ENCODE assay signal across 25 cellular contexts in genomic region chr16:19703218-19703617, GRCh38. TPM values are rescaled to one million over a fixed set of nuclear protein-coding genes. Genes with fewer than 3 reads are reported as not detected.
A peak's percentile ranks its signal among the peaks of the same experiment; 100 is the strongest.
DNase-seq lines count a peak whose midpoint lies in the region; ATAC-seq, FAIRE-seq and TF ChIP-seq lines count a peak whose summit lies in the region.
"Had no signal": no experiment of that assay in that cellular context is flagged by ENCODE, and none has a peak within 500 bp of the region (broad histone marks: within the 10 kb centered on the region; RNA-seq: fewer than 3 reads in every experiment).

No MANE protein-coding gene starts in this region.

- in situ Hi-C loops in HepG2 (cut with HindIII; ENCODE audit: extremely low pct_ligation_motif_present, low pct_unique_long_range_greater_than_20kb): no loop called here
- in situ Hi-C loops in GM13976 (cut with MboI; ENCODE audit: low sequenced_read_pairs, unreplicated experiment): no loop called here

- H3K9me3 ChIP-seq in HCT116 (ENCODE audit: control insufficient read depth in 1 of 2, insufficient read depth in 1 of 2, low read depth in 1 of 2, low read length in 2 of 2) (no peaks in the 10 kb centered on the region), HepG2 (ENCODE audit: low read length) (no peaks in the 10 kb centered on the region), suprapubic skin (no peaks in the 10 kb centered on the region)
- H3K9me3 ChIP-seq: breast epithelium, right lobe of liver had no signal

- H3K36me3 ChIP-seq in HCT116 (ENCODE audit: control insufficient read depth in 1 of 2, insufficient read depth in 2 of 2, low read length in 2 of 2) (peaks cover 36 to 39% of the 10 kb centered on the region in 2 experiments), HepG2 (replicated peaks in 1 of 2; ENCODE audit: control insufficient read depth in 1 of 2, insufficient read depth in 2 of 2, low read length in 2 of 2) (peaks cover 31 to 49% of the 10 kb centered on the region in 2 experiments), suprapubic skin (peaks cover 57% of the 10 kb centered on the region)
- H3K36me3 ChIP-seq: breast epithelium had no signal

- H3K27me3 Mint-ChIP-seq in T-cell: no peaks in the 10 kb centered on the region
- H3K27me3 Mint-ChIP-seq: naive B cell had no signal

- intact Hi-C loops in HCT116 (cut with micrococcal nuclease): no loop called here
- intact Hi-C loops in HepG2 (cut with micrococcal nuclease; ENCODE audit: unreplicated experiment): loop anchor here (5.0 kb wide), 1 partner anchor 179 kb away; the partner anchor contains the start of gene GPRC5B

- peak overlapping the region; percentile 53 to 70 for H3K27ac Mint-ChIP-seq in T-cell
- H3K27ac Mint-ChIP-seq: activated T-helper 2 cell treated with anti-CD3 and anti-CD28 coated beads, Interferon-gamma antibody, Interleukin-2, Interleukin-4, amounts not matched to agents 10 μg/mL and 5 μg/mL and 100 μg/mL, durations not matched to agents 14 hours and 24 hours and 36 hours; stimulated activated effector memory CD8-positive, alpha-beta T cell treated with anti-CD3 and anti-CD28 coated beads, Interleukin-12 subunit alpha, Interleukin-12 subunit beta, amount 100 ng/mL, for 72 hours had no signal

- TF ChIP-seq RAD21 in HCT116 (IDR thresholded peaks at IDR 0.05; ENCODE audit: low read depth): no peak
- no peak for TF ChIP-seq RAD21 in HepG2 (CRISPR knock-in tag; IDR thresholded peaks at IDR 0.05)

- H4K20me1 ChIP-seq in HCT116 (ENCODE audit: insufficient read depth) (no peaks in the 10 kb centered on the region), HepG2 (ENCODE audit: insufficient read depth, low read length) (peaks cover 4% of the 10 kb centered on the region; the same call in 1 of the 2 replicates)

- DNase-seq in HCT116 (ENCODE audit: low read depth, low spot score) (no peak), T-cell (no peak), HepG2 (ENCODE audit: low spot score) (no peak), suprapubic skin (ENCODE audit: low spot score in 2 of 2) (no peak), GM13976 (ENCODE audit: low spot score) (no peak), NCI-H2196 treated with DMSO at 0.1 percent for 48 hours (lab: John Stamatoyannopoulos, UW; ENCODE audit: unreplicated experiment) (no peak), SW 1271 (lab: John Stamatoyannopoulos, UW) (no peak)
- DNase-seq: activated CD4-positive, alpha-beta T cell treated with anti-CD3 and anti-CD28 coated beads for 1 hour; AML-193; COR-L47; H9; Karpas-422; mammary epithelial cell; naive B cell; NCI-H1048; NCI-H2081 treated with DMSO at 0.1 percent for 48 hours; trophoblast cell had no signal

- TF ChIP-seq CTCF in HCT116 (IDR thresholded peaks at IDR 0.05 in 2 of 3, conservative IDR thresholded peaks at IDR 0.05 in 1 of 3; ENCODE audit: borderline replicate concordance in 1 of 3, insufficient read depth in 1 of 3, low read depth in 2 of 3, low read length in 2 of 3): no peak
- no peak for TF ChIP-seq CTCF in HepG2 (CRISPR knock-in tag; IDR thresholded peaks at IDR 0.05)
- TF ChIP-seq CTCF in suprapubic skin (IDR thresholded peaks at IDR 0.05): no peak
- TF ChIP-seq CTCF in GM13976 (IDR thresholded peaks at IDR 0.05; ENCODE audit: borderline replicate concordance, control extremely low read depth, extremely low read depth, insufficient read depth, missing control alignments): no peak

- no peak for ATAC-seq in HCT116
- ATAC-seq in T-cell (replicated peaks in 1 of 4): no peak
- ATAC-seq in HepG2: no peak
- ATAC-seq: right lobe of liver; SK-N-SH treated with all-trans-retinoic acid at 6 μM for 48 hours; stimulated activated effector memory CD8-positive, alpha-beta T cell treated with anti-CD3 and anti-CD28 coated beads, Interleukin-12 subunit alpha, Interleukin-12 subunit beta, amount 100 ng/mL, for 72 hours had no signal

- H3K27me3 ChIP-seq in HCT116 (ENCODE audit: insufficient read depth, low read length): no peaks in the 10 kb centered on the region
- H3K27me3 ChIP-seq in HepG2 (ENCODE audit: control insufficient read depth in 1 of 2, insufficient read depth in 2 of 2, low read length in 2 of 2): no peaks in the 10 kb centered on the region
- H3K27me3 ChIP-seq in suprapubic skin: no peaks in the 10 kb centered on the region
- H3K27me3 ChIP-seq: breast epithelium, right lobe of liver had no signal

- H3K79me2 ChIP-seq in HCT116 (ENCODE audit: insufficient read depth, low read length): peaks cover 25% of the 10 kb centered on the region; the same call in 1 of the 2 replicates
- no peaks in the 10 kb centered on the region for H3K79me2 ChIP-seq in HepG2 (ENCODE audit: insufficient read depth, low read length)

- no peak for FAIRE-seq in HepG2 (lab: Jason Lieb, UNC)
- FAIRE-seq: endothelial cell of umbilical vein, keratinocyte had no signal

- no peak overlapping the region for H3K27ac ChIP-seq in HCT116 (ENCODE audit: low read depth, low read length)
- no peak overlapping the region for H3K27ac ChIP-seq in HepG2 (ENCODE audit: extremely low read length, insufficient read depth, low read length)
- peak overlapping the region; percentile 61 for H3K27ac ChIP-seq in suprapubic skin
- H3K27ac ChIP-seq: right lobe of liver had no signal

- H3K4me3 ChIP-seq in HCT116 (replicated peaks in 1 of 2; ENCODE audit: low read depth in 1 of 2, low read length in 2 of 2) (no peak overlapping the region), HepG2 (replicated peaks in 1 of 3; ENCODE audit: insufficient read depth in 1 of 3, low read depth in 2 of 3, low read length in 3 of 3) (no peak overlapping the region), suprapubic skin (no peak overlapping the region)
- H3K4me3 ChIP-seq: breast epithelium, coronary artery, right lobe of liver had no signal

- no peak overlapping the region for H3K4me2 ChIP-seq in HCT116 (ENCODE audit: low read length)
- H3K4me2 ChIP-seq in HepG2 (ENCODE audit: low read depth, low read length): no peak overlapping the region

- no peaks in the 10 kb centered on the region for H3K9me2 ChIP-seq in HCT116 (ENCODE audit: insufficient read depth)

- whole genome bisulfite sequencing in HepG2 (ENCODE audit: low lambda C conversion rate): 96% methylated on average over 3 of the region's 3 CpGs
- WGBS in suprapubic skin: 69% methylated on average over 3 of the region's 3 CpGs

- peaks cover 53% of the 10 kb centered on the region for H3K36me3 Mint-ChIP-seq in T-cell

- TF ChIP-seq EP300 in HepG2 (IDR thresholded peaks at IDR 0.05; ENCODE audit: low read depth in 2 of 2, low read length in 2 of 2): no peak
- TF ChIP-seq EP300 in HepG2 (CRISPR knock-in tag; IDR thresholded peaks at IDR 0.05; ENCODE audit: borderline replicate concordance): no peak
- no peak for TF ChIP-seq EP300 in suprapubic skin (IDR thresholded peaks at IDR 0.05)

- H3K4me1 ChIP-seq in HCT116 (ENCODE audit: control insufficient read depth in 1 of 2, insufficient read depth in 2 of 2, low read length in 2 of 2): peaks cover 4 to 22% of the 10 kb centered on the region in 2 experiments; a peak in 3 of 4 replicates
- H3K4me1 ChIP-seq in HepG2 (ENCODE audit: insufficient read depth, low read length): peaks cover 20% of the 10 kb centered on the region
- H3K4me1 ChIP-seq in suprapubic skin: peaks cover 35% of the 10 kb centered on the region
- H3K4me1 ChIP-seq: breast epithelium had no signal

- POLR2A ChIA-PET in HCT116 (lab: Charles Lee): no interaction called here
- POLR2A ChIA-PET in T-cell (lab: Charles Lee): no interaction called here
- POLR2A ChIA-PET in HepG2 (lab: Yijun Ruan, JAX): interaction anchor here (1.2 kb wide), 1 partner anchor 9 kb away, joined by 3 read pairs; no protein-coding TSS in a partner anchor

- H3K4me1 Mint-ChIP-seq in T-cell: peaks cover 19 to 25% (median 25%) of the 10 kb centered on the region in 3 donors

- H2AFZ ChIP-seq in HCT116 (ENCODE audit: low read depth, low read length, poor library complexity, severe bottlenecking) (no peak overlapping the region), HepG2 (ENCODE audit: low read length) (no peak overlapping the region)

- RAD21 ChIA-PET in HCT116 (lab: Charles Lee; ENCODE audit: low non-redundant PET in 1 of 2, low total read pairs in 2 of 2, uncharacterized antibody in 2 of 2, unreplicated experiment in 2 of 2): no interaction called here

- no peaks in the 10 kb centered on the region for H3K9me3 Mint-ChIP-seq in T-cell
- H3K9me3 Mint-ChIP-seq: activated T-helper 2 cell treated with anti-CD3 and anti-CD28 coated beads, Interferon-gamma antibody, Interleukin-2, Interleukin-4, amounts not matched to agents 10 μg/mL and 5 μg/mL and 100 μg/mL, durations not matched to agents 14 hours and 24 hours and 36 hours; naive B cell; stimulated activated effector memory CD8-positive, alpha-beta T cell treated with anti-CD3 and anti-CD28 coated beads, Interleukin-12 subunit alpha, Interleukin-12 subunit beta, amount 100 ng/mL, for 72 hours had no signal

- CTCF ChIA-PET in HCT116 (lab: Charles Lee) (interaction anchor here (0.5 kb wide), 1 partner anchor 119 kb away, joined by 3 read pairs; no protein-coding TSS in a partner anchor), T-cell (lab: Charles Lee) (no interaction called here), HepG2 (lab: Yijun Ruan, JAX; ENCODE audit: low intra/inter-chr PET ratio, low total read pairs) (no interaction called here)

- no peak overlapping the region for H3K4me3 Mint-ChIP-seq in T-cell
- H3K4me3 Mint-ChIP-seq: H9; naive B cell; stimulated activated effector memory CD8-positive, alpha-beta T cell treated with anti-CD3 and anti-CD28 coated beads, Interleukin-12 subunit alpha, Interleukin-12 subunit beta, amount 100 ng/mL, for 72 hours had no signal

- BruUV-seq in HCT116 (replicated peaks; lab: Mats Ljungman, UMichigan) (TSS peak; percentile 10), HepG2 (replicated peaks; lab: Mats Ljungman, UMichigan) (TSS peak; percentile 12)

- H3K9ac ChIP-seq in HCT116 (ENCODE audit: low read length) (no peak overlapping the region), HepG2 (ENCODE audit: insufficient read depth, low read depth, low read length) (no peak overlapping the region)

- TF ChIP-seq POLR2A in HCT116 (IDR thresholded peaks at IDR 0.05; ENCODE audit: borderline replicate concordance, extremely low read depth, insufficient read depth, insufficient read length) (no peak), HepG2 (IDR thresholded peaks at IDR 0.05; ENCODE audit: insufficient read depth in 1 of 2, low read depth in 2 of 2, low read length in 2 of 2) (no peak), suprapubic skin (IDR thresholded peaks at IDR 0.05) (no peak)

RNA-seq across cellular contexts. Expression of gene KNOP1, which starts 14.8 kb away (rescaled TPM):
- total RNA-seq in HCT116 (2021; ENCODE audit: unreplicated experiment) (34.6 TPM), T-cell (10 to 100 TPM in 4 of 5 donors, 1 to 10 TPM in 1; 8.2 to 20.4 (median 18.6) TPM), HepG2 (2016; rRNA removed; fragmentation: Illumina TruSeq; extraction: Trizol) (57.5 and 80.3 TPM in 2 replicates), suprapubic skin (10 to 100 TPM in 3 of 4 donors, 1 to 10 TPM in 1; 7.9 to 22.8 (median 19.5) TPM)
- 18.1 and 22.4 TPM in 2 replicates for polyA plus RNA-seq in HCT116 (2012)
- total RNA-seq in HepG2 (2016; cell fraction: cytosol; rRNA removed; fragmentation: Illumina TruSeq; extraction: Trizol; ENCODE audit: low read depth): 13.0 and 17.5 TPM in 2 replicates
- 60.4 and 77.7 TPM in 2 replicates for total RNA-seq in HepG2 (2016; cell fraction: insoluble cytoplasmic fraction; rRNA removed; fragmentation: Illumina TruSeq; extraction: Trizol)
- total RNA-seq in HepG2 (2016; cell fraction: membrane; rRNA removed; fragmentation: Illumina TruSeq; extraction: Trizol): 17.7 and 21.4 TPM in 2 replicates
- total RNA-seq in HepG2 (2016; cell fraction: nucleus; rRNA removed; fragmentation: Illumina TruSeq; extraction: Trizol): 37.8 and 39.8 TPM in 2 replicates
- 20.6 and 21.2 TPM in 2 replicates for polyA plus RNA-seq in HepG2 (2011; rRNA removed)
- polyA plus RNA-seq in HepG2 (2011; cell fraction: cytosol; rRNA removed): 11.3 and 14.9 TPM in 2 replicates
- polyA plus RNA-seq in HepG2 (2011; cell fraction: nucleus; rRNA removed): 9.1 and 11.2 TPM in 2 replicates
- polyA plus RNA-seq in HepG2 (2012): 34.8 and 37.7 TPM in 2 replicates
- 4.9 and 5.2 TPM in 2 replicates for polyA plus RNA-seq in HepG2 (2016; cell fraction: cytosol; fragmentation: Illumina TruSeq; extraction: Trizol; ENCODE audit: low read depth)
- 78.5 and 79.9 TPM in 2 replicates for polyA plus RNA-seq in HepG2 (2016; cell fraction: insoluble cytoplasmic fraction; fragmentation: Illumina TruSeq; extraction: Trizol; ENCODE audit: low read depth)
- polyA plus RNA-seq in HepG2 (2016; cell fraction: membrane; fragmentation: Illumina TruSeq; extraction: Trizol; ENCODE audit: low read depth): 9.0 and 11.9 TPM in 2 replicates
- polyA plus RNA-seq in HepG2 (2016; cell fraction: nucleus; fragmentation: Illumina TruSeq; extraction: Trizol; ENCODE audit: insufficient read depth, low read depth): 45.4 and 46.8 TPM in 2 replicates
- polyA minus RNA-seq in HepG2 (2011; rRNA and poly(A)+ RNA removed; ENCODE audit: low replicate concordance): 13.7 and 26.8 TPM in 2 replicates
- 6.0 and 8.2 TPM in 2 replicates for polyA minus RNA-seq in HepG2 (2011; cell fraction: cytosol; rRNA and poly(A)+ RNA removed)
- 29.0 and 29.1 TPM in 2 replicates for polyA minus RNA-seq in HepG2 (2011; cell fraction: nucleus; rRNA and poly(A)+ RNA removed)

RNA-seq across cellular contexts. Expression of gene IQCK, which starts 14.9 kb away (rescaled TPM):
- total RNA-seq in HCT116 (2021; ENCODE audit: unreplicated experiment): 11.8 TPM
- 4.1 and 4.7 TPM in 2 replicates for polyA plus RNA-seq in HCT116 (2012)
- 1 to 10 TPM; 1.6 to 3.3 (median 2.0) TPM for total RNA-seq in T-cell
- total RNA-seq in HepG2 (2016; rRNA removed; fragmentation: Illumina TruSeq; extraction: Trizol): 7.3 and 11.9 TPM in 2 replicates
- 2.5 and 2.7 TPM in 2 replicates for total RNA-seq in HepG2 (2016; cell fraction: cytosol; rRNA removed; fragmentation: Illumina TruSeq; extraction: Trizol; ENCODE audit: low read depth)
- total RNA-seq in HepG2 (2016; cell fraction: insoluble cytoplasmic fraction; rRNA removed; fragmentation: Illumina TruSeq; extraction: Trizol): 7.4 and 11.9 TPM in 2 replicates
- total RNA-seq in HepG2 (2016; cell fraction: membrane; rRNA removed; fragmentation: Illumina TruSeq; extraction: Trizol): 5.6 and 6.6 TPM in 2 replicates
- total RNA-seq in HepG2 (2016; cell fraction: nucleus; rRNA removed; fragmentation: Illumina TruSeq; extraction: Trizol): 8.1 and 9.6 TPM in 2 replicates
- 3.0 and 5.1 TPM in 2 replicates for polyA plus RNA-seq in HepG2 (2011; rRNA removed)
- 4.6 and 5.2 TPM in 2 replicates for polyA plus RNA-seq in HepG2 (2011; cell fraction: cytosol; rRNA removed)
- 2.5 TPM in 2 replicates for polyA plus RNA-seq in HepG2 (2011; cell fraction: nucleus; rRNA removed)
- polyA plus RNA-seq in HepG2 (2012): 1.8 and 3.4 TPM in 2 replicates
- polyA plus RNA-seq in HepG2 (2016; cell fraction: cytosol; fragmentation: Illumina TruSeq; extraction: Trizol; ENCODE audit: low read depth): 3.8 and 4.9 TPM in 2 replicates
- polyA plus RNA-seq in HepG2 (2016; cell fraction: insoluble cytoplasmic fraction; fragmentation: Illumina TruSeq; extraction: Trizol; ENCODE audit: low read depth): 19.6 and 22.1 TPM in 2 replicates
- 7.3 and 8.3 TPM in 2 replicates for polyA plus RNA-seq in HepG2 (2016; cell fraction: membrane; fragmentation: Illumina TruSeq; extraction: Trizol; ENCODE audit: low read depth)
- polyA plus RNA-seq in HepG2 (2016; cell fraction: nucleus; fragmentation: Illumina TruSeq; extraction: Trizol; ENCODE audit: insufficient read depth, low read depth): 10.1 and 10.4 TPM in 2 replicates
- 7.0 and 10.3 TPM in 2 replicates for polyA minus RNA-seq in HepG2 (2011; rRNA and poly(A)+ RNA removed; ENCODE audit: low replicate concordance)
- polyA minus RNA-seq in HepG2 (2011; cell fraction: cytosol; rRNA and poly(A)+ RNA removed): 3.2 TPM in 2 replicates
- polyA minus RNA-seq in HepG2 (2011; cell fraction: nucleus; rRNA and poly(A)+ RNA removed): 6.8 and 10.3 TPM in 2 replicates
- 10 to 100 TPM; 10.7 to 21.6 (median 18.7) TPM for total RNA-seq in suprapubic skin
